In genomic region chr6:20805027-20805426, GRCh38 we compare ENCODE assay signal across 22 cellular contexts.
A peak's percentile ranks its signal among the peaks of the same experiment; 100 is the strongest.
DNase-seq lines count a peak whose midpoint lies in the region; ATAC-seq, FAIRE-seq and TF ChIP-seq lines count a peak whose summit lies in the region.
"Had no signal": no experiment of that assay in that cellular context is flagged by ENCODE, and none has a peak within 500 bp of the region (broad histone marks: within the 10 kb centered on the region; RNA-seq: fewer than 3 reads in every experiment).

No MANE protein-coding gene starts in this region.

- peak overlapping the region; percentile 6 for H3K27ac ChIP-seq in mesenchymal stem cell (ENCODE audit: low read length, poor library complexity, severe bottlenecking)
- peak overlapping the region in 1 of 2 donors; percentile 30 for H3K27ac ChIP-seq in ovary
- H3K27ac ChIP-seq: KMS-11, vagina had no signal

- no peak overlapping the region for H2BK5ac ChIP-seq in mesenchymal stem cell (ENCODE audit: low read depth, low read length, poor library complexity, severe bottlenecking)

- DNase-seq in GM12891 (ENCODE audit: insufficient read length, low spot score) (peak; percentile 1), mesenchymal stem cell (no peak), NCI-H69 (lab: John Stamatoyannopoulos, UW) (no peak), DMS53 (lab: John Stamatoyannopoulos, UW) (no peak), ovary (no peak)
- DNase-seq: activated CD4-positive, alpha-beta T cell treated with anti-CD3 and anti-CD28 coated beads for 48 hours; activated CD8-positive, alpha-beta memory T cell treated with anti-CD3 and anti-CD28 coated beads, Interleukin-2, amount 50 U/mL, for 4 hours; amygdala; CD8-positive, alpha-beta T cell; H7; hypothalamus; kidney; NCI-H1092 treated with DMSO at 0.1 percent for 48 hours; NCI-H526 treated with DMSO at 0.1 percent for 48 hours; stimulated activated CD4-positive, alpha-beta T cell treated with anti-CD3 and anti-CD28 coated beads, Interleukin-1b, Interleukin-23, amount 100 ng/mL, for 48 hours had no signal

- H3K27me3 ChIP-seq in mesenchymal stem cell (ENCODE audit: control insufficient read depth in 1 of 2, insufficient read depth in 1 of 2, low read length in 2 of 2) = no peaks in the 10 kb centered on the region
- no peaks in the 10 kb centered on the region for H3K27me3 ChIP-seq in ovary
- H3K27me3 ChIP-seq: vagina had no signal

- no peaks in the 10 kb centered on the region for H3K4me1 ChIP-seq in mesenchymal stem cell (ENCODE audit: control insufficient read depth, insufficient read depth, low read depth, low read length)
- peaks cover 5% of the 10 kb centered on the region for H3K4me1 ChIP-seq in ovary (ENCODE audit: insufficient read depth)
- H3K4me1 ChIP-seq: vagina had no signal

- H3K4me3 ChIP-seq in mesenchymal stem cell (ENCODE audit: insufficient read depth in 1 of 2, low read depth in 1 of 2, low read length in 2 of 2) (no peak overlapping the region), ovary (no peak overlapping the region)
- H3K4me3 ChIP-seq: vagina had no signal

- no peak overlapping the region for H2BK120ac ChIP-seq in mesenchymal stem cell (ENCODE audit: low read depth, low read length)

- H2BK15ac ChIP-seq in mesenchymal stem cell (ENCODE audit: low read depth, poor library complexity, severe bottlenecking) = no peak overlapping the region

- H3K9me3 ChIP-seq in mesenchymal stem cell (ENCODE audit: control insufficient read depth, low read length) (peaks cover 9% of the 10 kb centered on the region), ovary (peaks cover 0 to 3% of the 10 kb centered on the region in 2 donors)
- H3K9me3 ChIP-seq: vagina had no signal

- FAIRE-seq in GM12891 (lab: Jason Lieb, UNC) = peak; percentile 65
- FAIRE-seq: kidney had no signal

- no peak overlapping the region for H3K23ac ChIP-seq in mesenchymal stem cell (ENCODE audit: low read length in 2 of 2)

- H4K91ac ChIP-seq in mesenchymal stem cell (ENCODE audit: low read length) = no peak overlapping the region

- peak; percentile 78 for ATAC-seq in GM21619 (IDR thresholded peaks at IDR 0.05; ENCODE audit: unreplicated experiment)
- ATAC-seq in HG03442 (IDR thresholded peaks at IDR 0.05; ENCODE audit: unreplicated experiment) = peak; percentile 80
- no peak for ATAC-seq in GM18909 (IDR thresholded peaks at IDR 0.05; ENCODE audit: poor library complexity, unreplicated experiment)
- ATAC-seq: CD8-positive, alpha-beta T cell; Panc1; sciatic nerve had no signal

- H3K36me3 ChIP-seq in mesenchymal stem cell (ENCODE audit: control insufficient read depth in 1 of 2, insufficient read depth in 2 of 2, low read depth in 1 of 2, low read length in 2 of 2) (no peaks in the 10 kb centered on the region), ovary (no peaks in the 10 kb centered on the region)
- H3K36me3 ChIP-seq: vagina had no signal

- no peak overlapping the region for H4K8ac ChIP-seq in mesenchymal stem cell (ENCODE audit: low read length)

- TF ChIP-seq CTCF in ovary (IDR thresholded peaks at IDR 0.05) = no peak

- 100% methylated on average over 1 of the region's 1 CpG for WGBS in mesenchymal stem cell
- 50 to 53% (median 50%) methylated on average over 1 of the region's 1 CpG for WGBS in ovary, 3 donors

- TF ChIP-seq POLR2A in GM12891 (IDR thresholded peaks at IDR 0.05; ENCODE audit: low read depth, low read length) = no peak
- no peak for TF ChIP-seq POLR2A in ovary (IDR thresholded peaks at IDR 0.05)

- no peak overlapping the region for H2BK12ac ChIP-seq in mesenchymal stem cell (ENCODE audit: low read length in 2 of 2)

- intact Hi-C loops in ovary (cut with DNase I) = no loop called here

- no peak overlapping the region for H3K9ac ChIP-seq in mesenchymal stem cell (ENCODE audit: low read length)
- H3K9ac ChIP-seq: KMS-11 had no signal

- peaks cover 2% of the 10 kb centered on the region for H3K79me1 ChIP-seq in mesenchymal stem cell (replicated peaks; ENCODE audit: low read length, poor library complexity, severe bottlenecking)

- H2AFZ ChIP-seq in mesenchymal stem cell (ENCODE audit: low read depth, low read length) = no peak overlapping the region

- H3K14ac ChIP-seq in mesenchymal stem cell (ENCODE audit: low read length in 2 of 2) = no peak overlapping the region

- H3K4ac ChIP-seq in mesenchymal stem cell (ENCODE audit: low read depth in 1 of 2, low read length in 2 of 2) = no peak overlapping the region

- H3K4me2 ChIP-seq in mesenchymal stem cell (ENCODE audit: low read length, poor library complexity, severe bottlenecking) = no peak overlapping the region
- H3K4me2 ChIP-seq: KMS-11 had no signal

- no peak overlapping the region for H2AK5ac ChIP-seq in mesenchymal stem cell (ENCODE audit: low read length, severe bottlenecking)

- H3K18ac ChIP-seq in mesenchymal stem cell (ENCODE audit: low read depth in 1 of 2, low read length in 2 of 2) = no peak overlapping the region

- TF ChIP-seq EP300 in ovary (IDR thresholded peaks at IDR 0.05) = no peak

TF ChIP-seq in GM12891, 5 proteins besides CTCF, POLR2A, EP300 and RAD21:
- TF ChIP-seq POLR2AphosphoS5 (IDR thresholded peaks at IDR 0.05; ENCODE audit: low read depth, low read length) (no peak), SPI1 (IDR thresholded peaks at IDR 0.05; ENCODE audit: low read depth, low read length) (no peak), PAX5 (IDR thresholded peaks at IDR 0.05; ENCODE audit: insufficient read depth, low read length, severe bottlenecking) (no peak), TAF1 (IDR thresholded peaks at IDR 0.05; ENCODE audit: low read depth, low read length) (no peak), POU2F2 (IDR thresholded peaks at IDR 0.05; ENCODE audit: low read depth, low read length) (no peak)
